In genomic region chr16:2186505-2186904, GRCh38 we compare ENCODE assay signal across 1 cellular context.
A peak's percentile ranks its signal among the peaks of the same experiment; 100 is the strongest.
TF ChIP-seq lines count a peak whose summit lies in the region.

No MANE protein-coding gene starts in this region.

TF ChIP-seq in K562, 482 proteins besides CTCF, POLR2A, EP300 and RAD21:
- no peak for TF ChIP-seq ZNF77 (CRISPR knock-in tag; IDR thresholded peaks at IDR 0.05)
- TF ChIP-seq ZBTB7A (IDR thresholded peaks at IDR 0.05; ENCODE audit: borderline replicate concordance, control insufficient read depth, low read depth, low read length) = peak; percentile 12; the same call in 1 of the 2 replicates
- 0 out of 2 replicates have a peak, but pooled peaks have one; percentile 12 for TF ChIP-seq RBFOX2 (IDR thresholded peaks at IDR 0.05; ENCODE audit: low read depth, low read length)
